Comparison of ENCODE assay signal across 21 cellular contexts in genomic region chr19:14203258-14203657, GRCh38. TPM values are rescaled to one million over a fixed set of nuclear protein-coding genes. Genes with fewer than 3 reads are reported as not detected.
A peak's percentile ranks its signal among the peaks of the same experiment; 100 is the strongest.
DNase-seq lines count a peak whose midpoint lies in the region; ATAC-seq and TF ChIP-seq lines count a peak whose summit lies in the region.
"Had no signal": no experiment of that assay in that cellular context is flagged by ENCODE, and none has a peak within 500 bp of the region (broad histone marks: within the 10 kb centered on the region; RNA-seq: fewer than 3 reads in every experiment).

No MANE protein-coding gene starts in this region.

- peaks cover 30% of the 10 kb centered on the region for H3K4me1 Mint-ChIP-seq in activated CD8-positive, alpha-beta T cell treated with anti-CD3 and anti-CD28 coated beads for 36 hours (ENCODE audit: low read depth)
- H3K4me1 Mint-ChIP-seq in activated CD8-positive, alpha-beta T cell treated with anti-CD3 and anti-CD28 coated beads, Interleukin-2, amount 10 ng/mL, durations not matched to agents 7 days and 5 days (ENCODE audit: low read depth), result peaks cover 22% of the 10 kb centered on the region
- peaks cover 44 to 48% (median 46%) of the 10 kb centered on the region in 3 donors for H3K4me1 Mint-ChIP-seq in T-cell
- H3K4me1 Mint-ChIP-seq in stimulated activated effector memory CD8-positive, alpha-beta T cell treated with anti-CD3 and anti-CD28 coated beads, Interleukin-12 subunit alpha, Interleukin-12 subunit beta, amount 100 ng/mL, for 72 hours, result peaks cover 57% of the 10 kb centered on the region

- peak; percentile 34 for DNase-seq in activated CD8-positive, alpha-beta T cell treated with anti-CD3 and anti-CD28 coated beads for 36 hours
- no peak for DNase-seq in activated CD8-positive, alpha-beta T cell treated with anti-CD3 and anti-CD28 coated beads, Interleukin-2, amount 10 ng/mL, durations not matched to agents 7 days and 5 days
- DNase-seq in T-cell (peak in 9 of 34 experiments; percentile 12 to 32 (median 24)), BE2C (no peak)
- no peak for DNase-seq in stimulated activated effector memory CD8-positive, alpha-beta T cell treated with anti-CD3 and anti-CD28 coated beads, Interleukin-12 subunit alpha, Interleukin-12 subunit beta, amount 100 ng/mL, for 72 hours (ENCODE audit: low spot score in 2 of 2)
- DNase-seq: activated naive CD4-positive, alpha-beta T cell treated with anti-CD3 and anti-CD28 coated beads for 36 hours; DMS53; HCEC 1CT; heart left ventricle; islet precursor cell; lower lobe of right lung; NCI-H1048; NCI-H2029; NCI-H446 treated with DMSO at 0.1 percent for 48 hours; stimulated activated CD4-positive, alpha-beta T cell treated with anti-CD3 and anti-CD28 coated beads, Interleukin-4, amount 100 ng/mL, for 4 hours had no signal

- H3K4me3 Mint-ChIP-seq in activated CD8-positive, alpha-beta T cell treated with anti-CD3 and anti-CD28 coated beads for 36 hours, result no peak overlapping the region
- no peak overlapping the region for H3K4me3 Mint-ChIP-seq in activated CD8-positive, alpha-beta T cell treated with anti-CD3 and anti-CD28 coated beads, Interleukin-2, amount 10 ng/mL, durations not matched to agents 7 days and 5 days
- H3K4me3 Mint-ChIP-seq in T-cell, result peak overlapping the region in 1 of 3 donors; percentile 88
- H3K4me3 Mint-ChIP-seq in stimulated activated effector memory CD8-positive, alpha-beta T cell treated with anti-CD3 and anti-CD28 coated beads, Interleukin-12 subunit alpha, Interleukin-12 subunit beta, amount 100 ng/mL, for 72 hours, result peak overlapping the region; percentile 75

- CTCF ChIA-PET in activated CD8-positive, alpha-beta T cell treated with anti-CD3 and anti-CD28 coated beads for 36 hours (lab: Charles Lee), result interaction anchor here (1.0 kb wide), 1 partner anchor 145 kb away, joined by 5 read pairs; no protein-coding TSS in a partner anchor
- CTCF ChIA-PET in activated CD8-positive, alpha-beta T cell treated with anti-CD3 and anti-CD28 coated beads, Interleukin-2, amount 10 ng/mL, durations not matched to agents 7 days and 5 days (lab: Charles Lee), result interaction anchor here (1.8 kb wide), 1 partner anchor 145 kb away, joined by 6 read pairs; no protein-coding TSS in a partner anchor
- CTCF ChIA-PET in T-cell (lab: Charles Lee), result no interaction called here

- ATAC-seq in activated CD8-positive, alpha-beta T cell treated with anti-CD3 and anti-CD28 coated beads for 36 hours, result no peak
- no peak for ATAC-seq in activated CD8-positive, alpha-beta T cell treated with anti-CD3 and anti-CD28 coated beads, Interleukin-2, amount 10 ng/mL, durations not matched to agents 7 days and 5 days
- ATAC-seq in T-cell (replicated peaks in 1 of 4), result no peak
- ATAC-seq in stimulated activated effector memory CD8-positive, alpha-beta T cell treated with anti-CD3 and anti-CD28 coated beads, Interleukin-12 subunit alpha, Interleukin-12 subunit beta, amount 100 ng/mL, for 72 hours, result no peak
- ATAC-seq in GM18870 (IDR thresholded peaks at IDR 0.05; ENCODE audit: unreplicated experiment), result no peak
- no peak for ATAC-seq in HG02885 (IDR thresholded peaks at IDR 0.05; ENCODE audit: poor library complexity, unreplicated experiment)
- ATAC-seq: A549, heart left ventricle, lower lobe of right lung had no signal

- intact Hi-C loops in activated CD8-positive, alpha-beta T cell treated with anti-CD3 and anti-CD28 coated beads for 36 hours (cut with micrococcal nuclease), result no loop called here

- no peak overlapping the region for H3K27ac Mint-ChIP-seq in activated CD8-positive, alpha-beta T cell treated with anti-CD3 and anti-CD28 coated beads for 36 hours
- no peak overlapping the region for H3K27ac Mint-ChIP-seq in activated CD8-positive, alpha-beta T cell treated with anti-CD3 and anti-CD28 coated beads, Interleukin-2, amount 10 ng/mL, durations not matched to agents 7 days and 5 days
- H3K27ac Mint-ChIP-seq in T-cell, result peak overlapping the region; percentile 19 to 55
- H3K27ac Mint-ChIP-seq in stimulated activated effector memory CD8-positive, alpha-beta T cell treated with anti-CD3 and anti-CD28 coated beads, Interleukin-12 subunit alpha, Interleukin-12 subunit beta, amount 100 ng/mL, for 72 hours, result no peak overlapping the region
- H3K27ac Mint-ChIP-seq: activated naive CD4-positive, alpha-beta T cell treated with anti-CD3 and anti-CD28 coated beads for 36 hours had no signal

- H3K36me3 ChIP-seq in iPS-20b (ENCODE audit: insufficient read depth, low read depth, low read length) (no peaks in the 10 kb centered on the region), BE2C (no peaks in the 10 kb centered on the region)
- H3K36me3 ChIP-seq: heart left ventricle, lower lobe of right lung had no signal

- H3K4me3 ChIP-seq in iPS-20b (ENCODE audit: low read length) (no peak overlapping the region; the same call in 1 of the 2 replicates), BE2C (ENCODE audit: low read depth, low read length) (no peak overlapping the region)
- H3K4me3 ChIP-seq: A549, heart left ventricle, lower lobe of right lung had no signal

- no peaks in the 10 kb centered on the region for H3K9me3 Mint-ChIP-seq in activated CD8-positive, alpha-beta T cell treated with anti-CD3 and anti-CD28 coated beads for 36 hours
- no peaks in the 10 kb centered on the region for H3K9me3 Mint-ChIP-seq in activated CD8-positive, alpha-beta T cell treated with anti-CD3 and anti-CD28 coated beads, Interleukin-2, amount 10 ng/mL, durations not matched to agents 7 days and 5 days (ENCODE audit: insufficient read depth)
- H3K9me3 Mint-ChIP-seq in T-cell, result no peaks in the 10 kb centered on the region
- H3K9me3 Mint-ChIP-seq in stimulated activated effector memory CD8-positive, alpha-beta T cell treated with anti-CD3 and anti-CD28 coated beads, Interleukin-12 subunit alpha, Interleukin-12 subunit beta, amount 100 ng/mL, for 72 hours, result no peaks in the 10 kb centered on the region
- H3K9me3 Mint-ChIP-seq: activated naive CD4-positive, alpha-beta T cell treated with anti-CD3 and anti-CD28 coated beads for 36 hours had no signal

- H3K36me3 Mint-ChIP-seq in activated CD8-positive, alpha-beta T cell treated with anti-CD3 and anti-CD28 coated beads for 36 hours (ENCODE audit: low read depth), result no peaks in the 10 kb centered on the region
- H3K36me3 Mint-ChIP-seq in activated CD8-positive, alpha-beta T cell treated with anti-CD3 and anti-CD28 coated beads, Interleukin-2, amount 10 ng/mL, durations not matched to agents 7 days and 5 days (ENCODE audit: low read depth), result no peaks in the 10 kb centered on the region
- H3K36me3 Mint-ChIP-seq in T-cell, result no peaks in the 10 kb centered on the region
- peaks cover 12% of the 10 kb centered on the region for H3K36me3 Mint-ChIP-seq in stimulated activated effector memory CD8-positive, alpha-beta T cell treated with anti-CD3 and anti-CD28 coated beads, Interleukin-12 subunit alpha, Interleukin-12 subunit beta, amount 100 ng/mL, for 72 hours

- peaks cover 11% of the 10 kb centered on the region for H3K27me3 Mint-ChIP-seq in activated CD8-positive, alpha-beta T cell treated with anti-CD3 and anti-CD28 coated beads for 36 hours
- peaks cover 35% of the 10 kb centered on the region for H3K27me3 Mint-ChIP-seq in activated CD8-positive, alpha-beta T cell treated with anti-CD3 and anti-CD28 coated beads, Interleukin-2, amount 10 ng/mL, durations not matched to agents 7 days and 5 days (ENCODE audit: low read depth)
- peaks cover 0 to 13% of the 10 kb centered on the region in 2 donors for H3K27me3 Mint-ChIP-seq in T-cell

- H3K9ac ChIP-seq in iPS-20b (ENCODE audit: low read depth, low read length), result 0 out of 2 replicates have a peak overlapping the region, but pooled peaks have one; percentile 27
- H3K9ac ChIP-seq: KMS-11 had no signal

- H3K4me1 ChIP-seq in iPS-20b (ENCODE audit: insufficient read depth, low read length), result peaks cover 3% of the 10 kb centered on the region; the same call in 1 of the 2 replicates
- H3K4me1 ChIP-seq in BE2C, result no peaks in the 10 kb centered on the region
- H3K4me1 ChIP-seq: A549 had no signal

- TF ChIP-seq CTCF in activated CD8-positive, alpha-beta T cell treated with anti-CD3 and anti-CD28 coated beads for 36 hours (IDR thresholded peaks at IDR 0.05), result no peak
- no peak for TF ChIP-seq CTCF in BE2C (IDR thresholded peaks at IDR 0.05; ENCODE audit: low read depth, low read length)

- no peak overlapping the region for H3K27ac ChIP-seq in iPS-20b (ENCODE audit: low read length)
- H3K27ac ChIP-seq: A549, C4-2B, heart left ventricle, KMS-11, lower lobe of right lung had no signal

- H3K9me3 ChIP-seq in iPS-20b (ENCODE audit: insufficient read depth, low read depth, low read length), result no peaks in the 10 kb centered on the region
- H3K9me3 ChIP-seq in BE2C, result no peaks in the 10 kb centered on the region
- H3K9me3 ChIP-seq: A549, heart left ventricle, lower lobe of right lung had no signal

- H3K27me3 ChIP-seq in iPS-20b (ENCODE audit: insufficient read depth, low read length) (no peaks in the 10 kb centered on the region; the same call in 1 of the 2 replicates), BE2C (no peaks in the 10 kb centered on the region)

- POLR2A ChIA-PET in activated CD8-positive, alpha-beta T cell treated with anti-CD3 and anti-CD28 coated beads for 36 hours (lab: Charles Lee), result no interaction called here
- POLR2A ChIA-PET in activated CD8-positive, alpha-beta T cell treated with anti-CD3 and anti-CD28 coated beads, Interleukin-2, amount 10 ng/mL, durations not matched to agents 7 days and 5 days (lab: Charles Lee), result no interaction called here
- POLR2A ChIA-PET in T-cell (lab: Charles Lee), result no interaction called here

RNA-seq across cellular contexts. Expression of gene ADGRL1, which starts 2.7 kb away (rescaled TPM):
- 10 to 100 TPM; 11.8 to 14.5 TPM for total RNA-seq in activated CD8-positive, alpha-beta T cell treated with anti-CD3 and anti-CD28 coated beads for 36 hours
- total RNA-seq in activated CD8-positive, alpha-beta T cell treated with anti-CD3 and anti-CD28 coated beads, Interleukin-2, amount 10 ng/mL, durations not matched to agents 7 days and 5 days, result 1 to 10 TPM; 6.3 to 7.7 TPM
- total RNA-seq in T-cell, result 10 to 100 TPM; 19.9 to 31.2 (median 28.0) TPM
- polyA plus RNA-seq in BE2C (2012; ENCODE audit: insufficient read depth, insufficient read length, low read depth), result 69.0 TPM

Comparison
In these comparisons a context has a peak if more than half of its experiments do, and no peak if none do; other contexts are left out.
1. H3K27ac Mint-ChIP-seq: peak in T-cell (2 of 2); none in activated CD8-positive, alpha-beta T cell treated with anti-CD3 and anti-CD28 coated beads for 36 hours (single experiment), activated CD8-positive, alpha-beta T cell treated with anti-CD3 and anti-CD28 coated beads, Interleukin-2, amount 10 ng/mL, durations not matched to agents 7 days and 5 days (single experiment) and stimulated activated effector memory CD8-positive, alpha-beta T cell treated with anti-CD3 and anti-CD28 coated beads, Interleukin-12 subunit alpha, Interleukin-12 subunit beta, amount 100 ng/mL, for 72 hours (single experiment).
2. CTCF ChIA-PET loops: an anchor here in activated CD8-positive, alpha-beta T cell treated with anti-CD3 and anti-CD28 coated beads for 36 hours (1.0 kb wide) and activated CD8-positive, alpha-beta T cell treated with anti-CD3 and anti-CD28 coated beads, Interleukin-2, amount 10 ng/mL, durations not matched to agents 7 days and 5 days (1.8 kb wide); none called in T-cell.